12 cellular contexts compared by ENCODE assay signal in genomic region chr7:20438665-20439376, GRCh38.
DNase-seq lines count a peak whose midpoint lies in the region; ATAC-seq, FAIRE-seq and TF ChIP-seq lines count a peak whose summit lies in the region.
"Had no signal": no experiment of that assay in that cellular context is flagged by ENCODE, and none has a peak within 500 bp of the region (broad histone marks: within the 10 kb centered on the region; RNA-seq: fewer than 3 reads in every experiment).

No MANE protein-coding gene starts in this region.

- H3K27me3 ChIP-seq in bronchial epithelial cell (ENCODE audit: control insufficient read depth, insufficient read depth, low read length) (no peaks in the 10 kb centered on the region), colonic mucosa (no peaks in the 10 kb centered on the region)

- peaks cover 11% of the 10 kb centered on the region for H3K9me3 Mint-ChIP-seq in natural killer cell treated with Interleukin-12 subunit alpha and Interleukin-12 subunit beta and Interleukin-15 and Interleukin-18, amount 100 ng/mL, for 72 hours
- H3K9me3 Mint-ChIP-seq: activated T-cell treated with anti-CD3 and anti-CD28 coated beads, Interleukin-2, amount 50 U/mL, for 24 hours had no signal

- POLR2A ChIA-PET in RWPE1 (lab: Yijun Ruan, JAX; ENCODE audit: low non-redundant PET), result no interaction called here

- peak; percentile 7 for FAIRE-seq in bronchial epithelial cell (lab: Jason Lieb, UNC)
- FAIRE-seq in RCC 7860 (lab: Jason Lieb, UNC), result no peak

- H3K4me1 ChIP-seq in colonic mucosa, result no peaks in the 10 kb centered on the region

- H3K27ac Mint-ChIP-seq in natural killer cell treated with Interleukin-12 subunit alpha and Interleukin-12 subunit beta and Interleukin-15 and Interleukin-18, amount 100 ng/mL, for 72 hours, result no peak overlapping the region
- H3K27ac Mint-ChIP-seq: activated T-cell treated with anti-CD3 and anti-CD28 coated beads, Interleukin-2, amount 50 U/mL, for 24 hours had no signal

- no peak overlapping the region for H3K9ac ChIP-seq in colonic mucosa (ENCODE audit: low read depth in 2 of 2, low read length in 2 of 2)

- H3K4me3 ChIP-seq in bronchial epithelial cell (ENCODE audit: low read depth, low read length) (no peak overlapping the region), colonic mucosa (no peak overlapping the region)

- H3K4me3 Mint-ChIP-seq in natural killer cell treated with Interleukin-12 subunit alpha and Interleukin-12 subunit beta and Interleukin-15 and Interleukin-18, amount 100 ng/mL, for 72 hours, result no peak overlapping the region
- H3K4me3 Mint-ChIP-seq: activated T-cell treated with anti-CD3 and anti-CD28 coated beads, Interleukin-2, amount 50 U/mL, for 24 hours had no signal

- CTCF ChIA-PET in RWPE1 (lab: Yijun Ruan, JAX), result no interaction called here

- intact Hi-C loops in colonic mucosa (cut with DNase I), result loop anchor here (10.0 kb wide), 1 partner anchor 124 kb away; no protein-coding TSS in a partner anchor

- DNase-seq in bronchial epithelial cell (ENCODE audit: low read depth) (no peak), RWPE1 (ENCODE audit: low spot score) (no peak), RCC 7860 (ENCODE audit: low spot score) (no peak), colonic mucosa (no peak)
- DNase-seq in natural killer cell treated with Interleukin-12 subunit alpha and Interleukin-12 subunit beta and Interleukin-15 and Interleukin-18, amount 100 ng/mL, for 72 hours (ENCODE audit: low spot score), result no peak
- DNase-seq: activated T-cell treated with anti-CD3 and anti-CD28 coated beads, Interleukin-2, amount 50 U/mL, for 24 hours; IMR-90; retina; stimulated activated naive CD4-positive, alpha-beta T cell had no signal

- H3K36me3 Mint-ChIP-seq in natural killer cell treated with Interleukin-12 subunit alpha and Interleukin-12 subunit beta and Interleukin-15 and Interleukin-18, amount 100 ng/mL, for 72 hours, result no peaks in the 10 kb centered on the region

- H3K27ac ChIP-seq in RWPE1 (no peak overlapping the region), colonic mucosa (no peak overlapping the region)

- no peaks in the 10 kb centered on the region for H3K36me3 ChIP-seq in bronchial epithelial cell (ENCODE audit: control insufficient read depth, insufficient read depth, low read length)
- H3K36me3 ChIP-seq in colonic mucosa, result no peaks in the 10 kb centered on the region

- H3K4me1 Mint-ChIP-seq in natural killer cell treated with Interleukin-12 subunit alpha and Interleukin-12 subunit beta and Interleukin-15 and Interleukin-18, amount 100 ng/mL, for 72 hours (ENCODE audit: low read depth in 2 of 2), result no peaks in the 10 kb centered on the region

- TF ChIP-seq CTCF in bronchial epithelial cell (IDR thresholded peaks at IDR 0.05; ENCODE audit: insufficient read depth, low read length, severe bottlenecking) (no peak), RWPE1 (conservative IDR thresholded peaks at IDR 0.05; ENCODE audit: low read depth) (no peak), colonic mucosa (IDR thresholded peaks at IDR 0.05) (no peak)

- no peaks in the 10 kb centered on the region for H3K27me3 Mint-ChIP-seq in natural killer cell treated with Interleukin-12 subunit alpha and Interleukin-12 subunit beta and Interleukin-15 and Interleukin-18, amount 100 ng/mL, for 72 hours
- H3K27me3 Mint-ChIP-seq: activated T-cell treated with anti-CD3 and anti-CD28 coated beads, Interleukin-2, amount 50 U/mL, for 24 hours had no signal

- ATAC-seq in GM18511 (IDR thresholded peaks at IDR 0.05; ENCODE audit: unreplicated experiment) (peak; percentile 90), GM21717 (IDR thresholded peaks at IDR 0.05; ENCODE audit: unreplicated experiment) (peak; percentile 94), HG03439 (IDR thresholded peaks at IDR 0.05; ENCODE audit: unreplicated experiment) (peak; percentile 84)
- ATAC-seq in natural killer cell treated with Interleukin-12 subunit alpha and Interleukin-12 subunit beta and Interleukin-15 and Interleukin-18, amount 100 ng/mL, for 72 hours, result no peak

- H3K9me3 ChIP-seq in colonic mucosa, result no peaks in the 10 kb centered on the region

Comparison
In these comparisons a context has a peak if more than half of its experiments do, and no peak if none do; other contexts are left out.
1. ATAC-seq: peak in GM18511 (single experiment), GM21717 (single experiment) and HG03439 (single experiment); none in natural killer cell treated with Interleukin-12 subunit alpha and Interleukin-12 subunit beta and Interleukin-15 and Interleukin-18, amount 100 ng/mL, for 72 hours (0 of 2).